Comparison of ENCODE assay signal across 17 cellular contexts in genomic region chr2:195447353-195447975, GRCh38.
"Had no signal": no experiment of that assay in that cellular context is flagged by ENCODE, and none has a peak within 500 bp of the region (broad histone marks: within the 10 kb centered on the region; RNA-seq: fewer than 3 reads in every experiment).

No MANE protein-coding gene starts in this region.

- H3K27ac ChIP-seq: ascending aorta, left lung, ovary, sigmoid colon, uterus, VCaP had no signal

- H3K4me3 ChIP-seq: ascending aorta, breast epithelium, left lung, ovary, sigmoid colon, uterus had no signal

- ATAC-seq: activated naive CD8-positive, alpha-beta T cell treated with anti-CD3 and anti-CD28 coated beads, Interleukin-2, amount 50 U/mL, for 24 hours; left lung; naive thymus-derived CD4-positive, alpha-beta T cell had no signal

- DNase-seq: activated CD4-positive, alpha-beta T cell treated with anti-CD3 and anti-CD28 coated beads for 1 hour; activated CD4-positive, alpha-beta T cell treated with anti-CD3 and anti-CD28 coated beads, Interleukin-2, amount 50 U/mL, for 4 hours; activated naive CD4-positive, alpha-beta T cell treated with anti-CD3 and anti-CD28 coated beads for 36 hours; activated naive CD8-positive, alpha-beta T cell treated with anti-CD3 and anti-CD28 coated beads, Interleukin-2, amount 50 U/mL, for 24 hours; activated T-cell treated with anti-CD3 and anti-CD28 coated beads for 4 hours; cerebellar nuclear complex; erythroblast; left lung; naive thymus-derived CD4-positive, alpha-beta T cell; ovary; sigmoid colon; stimulated activated CD4-positive, alpha-beta T cell treated with anti-CD3 and anti-CD28 coated beads, Interleukin-1b, Interleukin-23, amount 100 ng/mL, for 48 hours; uterus had no signal

- H3K36me3 ChIP-seq: ascending aorta, breast epithelium, left lung, ovary, sigmoid colon had no signal

- H3K4me1 ChIP-seq: ascending aorta, breast epithelium, left lung, sigmoid colon, uterus had no signal

- H3K27me3 ChIP-seq: ascending aorta, breast epithelium, left lung, ovary, sigmoid colon, uterus had no signal

- FAIRE-seq: islet of Langerhans had no signal

- H3K9me3 ChIP-seq: ascending aorta, ovary, sigmoid colon, uterus had no signal
